ENCODE assay signal across 10 cellular contexts in genomic region chr4:153530996-153531375, GRCh38.
DNase-seq lines count a peak whose midpoint lies in the region; ATAC-seq and TF ChIP-seq lines count a peak whose summit lies in the region.
"Had no signal": no experiment of that assay in that cellular context is flagged by ENCODE, and none has a peak within 500 bp of the region (broad histone marks: within the 10 kb centered on the region; RNA-seq: fewer than 3 reads in every experiment).

No MANE protein-coding gene starts in this region.

- H3K27me3 Mint-ChIP-seq in activated CD4-positive, alpha-beta memory T cell treated with anti-CD3 and anti-CD28 coated beads for 36 hours, result no peaks in the 10 kb centered on the region

- H3K27ac Mint-ChIP-seq in activated CD4-positive, alpha-beta memory T cell treated with anti-CD3 and anti-CD28 coated beads for 36 hours, result peak overlapping the region; percentile 93

- H3K4me3 Mint-ChIP-seq in activated CD4-positive, alpha-beta memory T cell treated with anti-CD3 and anti-CD28 coated beads for 36 hours, result no peak overlapping the region

- POLR2A ChIA-PET in activated CD4-positive, alpha-beta memory T cell treated with anti-CD3 and anti-CD28 coated beads for 36 hours (lab: Charles Lee), result interaction anchor here (0.7 to 3.5 kb wide), 4 partner anchors 10 to 64 kb away, joined by 3 to 14 read pairs (median 3); no protein-coding TSS in a partner anchor

- DNase-seq in heart right ventricle, result no peak
- DNase-seq in Right ventricle myocardium inferior (ENCODE audit: missing footprints), result no peak
- no peak for DNase-seq in activated CD4-positive, alpha-beta memory T cell treated with anti-CD3 and anti-CD28 coated beads for 36 hours
- no peak for DNase-seq in left ventricle myocardium inferior
- no peak for DNase-seq in aorta
- DNase-seq in mucosa of gallbladder (ENCODE audit: low spot score), result no peak
- DNase-seq in SHP77 treated with DMSO at 0.1 percent for 48 hours (lab: John Stamatoyannopoulos, UW), result no peak
- DNase-seq: caudate nucleus had no signal

- peaks cover 3% of the 10 kb centered on the region for H3K9me3 Mint-ChIP-seq in activated CD4-positive, alpha-beta memory T cell treated with anti-CD3 and anti-CD28 coated beads for 36 hours

- CTCF ChIA-PET in activated CD4-positive, alpha-beta memory T cell treated with anti-CD3 and anti-CD28 coated beads for 36 hours (lab: Charles Lee), result interaction anchor here (1.0 to 2.6 kb wide), 14 partner anchors 8 to 187 kb away, joined by 3 to 21 read pairs (median 4); partner anchors contain the start of gene TMEM131L

- peak in 6 of 8 donors; percentile 11 to 44 (median 36) for ATAC-seq in heart right ventricle
- no peak for ATAC-seq in Right ventricle myocardium inferior
- ATAC-seq in aorta (ENCODE audit: low FRiP score), result peak; percentile 7
- no peak for ATAC-seq in GM21723 (IDR thresholded peaks at IDR 0.05; ENCODE audit: unreplicated experiment)

- no peaks in the 10 kb centered on the region for H3K27me3 ChIP-seq in heart right ventricle
- H3K27me3 ChIP-seq in left ventricle myocardium inferior (ENCODE audit: low read depth), result no peaks in the 10 kb centered on the region
- no peaks in the 10 kb centered on the region for H3K27me3 ChIP-seq in aorta (ENCODE audit: control insufficient read depth in 1 of 2, insufficient read depth in 2 of 2, low read length in 1 of 2)

- H3K36me3 ChIP-seq in heart right ventricle (no peaks in the 10 kb centered on the region), left ventricle myocardium inferior (no peaks in the 10 kb centered on the region), aorta (ENCODE audit: control insufficient read depth in 1 of 2, insufficient read depth in 2 of 2, low read length in 1 of 2) (no peaks in the 10 kb centered on the region)

- peak overlapping the region in 9 of 10 donors; percentile 37 to 74 (median 58) for H3K27ac ChIP-seq in heart right ventricle
- H3K27ac ChIP-seq in left ventricle myocardium inferior (replicated peaks), result peak overlapping the region; percentile 72
- no peak overlapping the region for H3K27ac ChIP-seq in aorta (ENCODE audit: low read depth in 1 of 2, low read length in 2 of 2)
- H3K27ac ChIP-seq: parathyroid adenoma had no signal

- WGBS in heart right ventricle, 2 donors, result 49 to 59% methylated on average over 1 of the region's 1 CpG
- 79 to 85% methylated on average over 1 of the region's 1 CpG for WGBS in aorta, 2 donors

- TF ChIP-seq CTCF in heart right ventricle (IDR thresholded peaks at IDR 0.05) (peak in 3 of 9 donors; percentile 13 to 27 (median 20)), left ventricle myocardium inferior (IDR thresholded peaks at IDR 0.05; ENCODE audit: borderline replicate concordance) (peak; percentile 38)

- peaks cover 86% of the 10 kb centered on the region for H3K4me1 Mint-ChIP-seq in activated CD4-positive, alpha-beta memory T cell treated with anti-CD3 and anti-CD28 coated beads for 36 hours (ENCODE audit: low read depth)

- intact Hi-C loops in heart right ventricle (cut with DNase I) (loop anchor here in 4 of 10 donors (5.0 to 10.0 kb wide), 3 partner anchors 34 to 46 kb away; no protein-coding TSS in a partner anchor), Right ventricle myocardium inferior (cut with DNase I) (no loop called here), left ventricle myocardium inferior (cut with micrococcal nuclease) (no loop called here), aorta (cut with DNase I) (no loop called here)
- intact Hi-C loops in activated CD4-positive, alpha-beta memory T cell treated with anti-CD3 and anti-CD28 coated beads for 36 hours (cut with micrococcal nuclease), result loop anchor here (1.0 to 5.0 kb wide), 2 partner anchors 98 to 121 kb away; no protein-coding TSS in a partner anchor

- H3K4me3 ChIP-seq in heart right ventricle (no peak overlapping the region), left ventricle myocardium inferior (no peak overlapping the region), aorta (ENCODE audit: low read length in 2 of 2) (no peak overlapping the region)

- H3K9me3 ChIP-seq in heart right ventricle (no peaks in the 10 kb centered on the region), left ventricle myocardium inferior (replicated peaks) (no peaks in the 10 kb centered on the region), aorta (ENCODE audit: control insufficient read depth, low read length) (no peaks in the 10 kb centered on the region)

- peaks cover 12% of the 10 kb centered on the region for H3K36me3 Mint-ChIP-seq in activated CD4-positive, alpha-beta memory T cell treated with anti-CD3 and anti-CD28 coated beads for 36 hours

- H3K4me1 ChIP-seq in heart right ventricle (peaks cover 10 to 87% (median 57%) of the 10 kb centered on the region in 9 donors), left ventricle myocardium inferior (peaks cover 60% of the 10 kb centered on the region), aorta (ENCODE audit: control insufficient read depth in 1 of 2, insufficient read depth in 2 of 2, low read length in 2 of 2) (peaks cover 4 to 13% of the 10 kb centered on the region in 2 donors)
- H3K4me1 ChIP-seq: parathyroid adenoma had no signal

Comparison
In these comparisons a context has a peak if more than half of its experiments do, and no peak if none do; other contexts are left out.
1. ATAC-seq: peak in heart right ventricle (6 of 8) and aorta (single experiment); none in Right ventricle myocardium inferior (single experiment) and GM21723 (single experiment).
2. H3K27ac ChIP-seq: peak in heart right ventricle (9 of 10) and left ventricle myocardium inferior (single experiment); none in aorta (0 of 2).